Comparison of ENCODE assay signal across 16 cellular contexts in the genomic region with DNA sequence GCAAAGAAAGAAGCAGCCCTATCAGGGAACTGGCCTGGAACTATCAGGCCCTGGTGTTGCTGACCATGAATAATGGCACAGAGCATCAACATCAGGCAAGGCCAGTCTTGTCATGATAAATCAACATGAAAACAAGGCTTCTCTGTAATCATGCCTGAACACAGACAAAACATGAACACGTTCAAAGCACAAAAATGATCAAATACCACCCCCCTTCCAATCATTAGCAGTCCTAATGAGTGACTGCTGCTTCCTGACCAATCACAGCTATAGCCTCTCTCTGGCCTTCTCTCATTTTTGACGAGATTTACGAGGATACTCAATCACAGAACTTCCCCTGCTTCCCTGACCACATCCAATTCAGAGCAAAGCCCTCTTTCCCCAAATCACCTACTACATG. TPM values are rescaled to one million over a fixed set of nuclear protein-coding genes. Genes with fewer than 3 reads are reported as not detected.
DNase-seq lines count a peak whose midpoint lies in the region; ATAC-seq, FAIRE-seq and TF ChIP-seq lines count a peak whose summit lies in the region.
"Had no signal": no experiment of that assay in that cellular context is flagged by ENCODE, and none has a peak within 500 bp of the region (broad histone marks: within the 10 kb centered on the region; RNA-seq: fewer than 3 reads in every experiment).

No MANE protein-coding gene starts in this region.

- H3K9ac ChIP-seq in kidney (ENCODE audit: low read length in 2 of 2) = no peak overlapping the region

- FAIRE-seq in kidney (lab: Jason Lieb, UNC) = no peak
- FAIRE-seq: H1, islet of Langerhans had no signal

- H3K36me3 ChIP-seq in kidney (ENCODE audit: control insufficient read depth in 1 of 2, insufficient read depth in 2 of 2, low read length in 2 of 2) = no peaks in the 10 kb centered on the region
- H3K36me3 ChIP-seq in heart right ventricle = no peaks in the 10 kb centered on the region
- H3K36me3 ChIP-seq: right atrium auricular region, SJSA1, tibial nerve had no signal

- peaks cover 54% of the 10 kb centered on the region for H3K27me3 Mint-ChIP-seq in activated T-cell treated with anti-CD3 and anti-CD28 coated beads, Interleukin-2, amount 50 U/mL, for 24 hours
- H3K27me3 Mint-ChIP-seq in stimulated activated memory B cell treated with anti-CD40 and anti-IgM and Interleukin-4, amounts not matched to agents 10 μg/mL and 1 μg/mL and 100 μg/mL, for 72 hours = peaks cover 42% of the 10 kb centered on the region

- H3K27ac Mint-ChIP-seq in activated T-cell treated with anti-CD3 and anti-CD28 coated beads, Interleukin-2, amount 50 U/mL, for 24 hours = peak overlapping the region; percentile 73
- peak overlapping the region; percentile 64 for H3K27ac Mint-ChIP-seq in stimulated activated memory B cell treated with anti-CD40 and anti-IgM and Interleukin-4, amounts not matched to agents 10 μg/mL and 1 μg/mL and 100 μg/mL, for 72 hours

- H3K4me1 Mint-ChIP-seq in activated T-cell treated with anti-CD3 and anti-CD28 coated beads, Interleukin-2, amount 50 U/mL, for 24 hours (ENCODE audit: low read depth) = peaks cover 35% of the 10 kb centered on the region
- peaks cover 27% of the 10 kb centered on the region for H3K4me1 Mint-ChIP-seq in stimulated activated memory B cell treated with anti-CD40 and anti-IgM and Interleukin-4, amounts not matched to agents 10 μg/mL and 1 μg/mL and 100 μg/mL, for 72 hours

- peak overlapping the region; percentile 80 for H3K4me3 Mint-ChIP-seq in activated T-cell treated with anti-CD3 and anti-CD28 coated beads, Interleukin-2, amount 50 U/mL, for 24 hours
- H3K4me3 Mint-ChIP-seq in stimulated activated memory B cell treated with anti-CD40 and anti-IgM and Interleukin-4, amounts not matched to agents 10 μg/mL and 1 μg/mL and 100 μg/mL, for 72 hours = no peak overlapping the region

- H3K4me3 ChIP-seq in kidney (ENCODE audit: low read length in 2 of 2) (no peak overlapping the region), heart right ventricle (no peak overlapping the region)
- H3K4me3 ChIP-seq: right atrium auricular region, SJSA1, tibial nerve had no signal

- 83 to 85% methylated on average over 3 of the region's 3 CpGs for WGBS in heart right ventricle, 2 donors

- no peak for DNase-seq in activated T-cell treated with anti-CD3 and anti-CD28 coated beads, Interleukin-2, amount 50 U/mL, for 24 hours
- DNase-seq in activated T-cell treated with anti-CD3 and anti-CD28 coated beads, Interleukin-2, amount 50 U/mL, for 48 hours = no peak
- DNase-seq in kidney (no peak), NCI-H146 (lab: John Stamatoyannopoulos, UW) (no peak), heart right ventricle (no peak)
- DNase-seq: activated gamma-delta T cell, NCI-H1694, NCI-H69 had no signal

- intact Hi-C loops in kidney (cut with DNase I) = no loop called here
- intact Hi-C loops in heart right ventricle (cut with DNase I) = no loop called here

- TF ChIP-seq CTCF in kidney (IDR thresholded peaks at IDR 0.05; ENCODE audit: borderline replicate concordance, extremely low read depth, insufficient read depth) (no peak), heart right ventricle (IDR thresholded peaks at IDR 0.05) (no peak)

- H3K9me3 Mint-ChIP-seq in activated T-cell treated with anti-CD3 and anti-CD28 coated beads, Interleukin-2, amount 50 U/mL, for 24 hours = peaks cover 3% of the 10 kb centered on the region
- H3K9me3 Mint-ChIP-seq in stimulated activated memory B cell treated with anti-CD40 and anti-IgM and Interleukin-4, amounts not matched to agents 10 μg/mL and 1 μg/mL and 100 μg/mL, for 72 hours = no peaks in the 10 kb centered on the region

- H3K27me3 ChIP-seq in heart right ventricle = peaks cover 0 to 40% (median 0%) of the 10 kb centered on the region in 7 donors
- H3K27me3 ChIP-seq: right atrium auricular region, SJSA1, tibial nerve had no signal

- H3K4me1 ChIP-seq in kidney (ENCODE audit: control insufficient read depth in 1 of 2, insufficient read depth in 1 of 2, low read depth in 1 of 2, low read length in 2 of 2) (peaks cover 3 to 5% of the 10 kb centered on the region in 2 donors), heart right ventricle (peaks cover 0 to 28% (median 10%) of the 10 kb centered on the region in 9 donors)

- H3K9me3 ChIP-seq in kidney (ENCODE audit: control insufficient read depth in 1 of 2, low read length in 2 of 2) (no peaks in the 10 kb centered on the region), heart right ventricle (no peaks in the 10 kb centered on the region)
- H3K9me3 ChIP-seq: right atrium auricular region, SJSA1, tibial nerve had no signal

- peak; percentile 2 for ATAC-seq in HG02870 (IDR thresholded peaks at IDR 0.05; ENCODE audit: unreplicated experiment)
- no peak for ATAC-seq in stimulated activated memory B cell treated with anti-CD40 and anti-IgM and Interleukin-4, amounts not matched to agents 10 μg/mL and 1 μg/mL and 100 μg/mL, for 72 hours
- no peak for ATAC-seq in heart right ventricle

- no peaks in the 10 kb centered on the region for H3K36me3 Mint-ChIP-seq in activated T-cell treated with anti-CD3 and anti-CD28 coated beads, Interleukin-2, amount 50 U/mL, for 24 hours (ENCODE audit: low read depth)
- H3K36me3 Mint-ChIP-seq in stimulated activated memory B cell treated with anti-CD40 and anti-IgM and Interleukin-4, amounts not matched to agents 10 μg/mL and 1 μg/mL and 100 μg/mL, for 72 hours = no peaks in the 10 kb centered on the region

- H3K27ac ChIP-seq in angular gyrus (ENCODE audit: low read depth, low read length) = peak overlapping the region; percentile 15
- peak overlapping the region in 1 of 2 donors; percentile 25 for H3K27ac ChIP-seq in kidney (ENCODE audit: low read depth in 2 of 2, low read length in 2 of 2)
- no peak overlapping the region for H3K27ac ChIP-seq in heart right ventricle
- H3K27ac ChIP-seq: right atrium auricular region, SJSA1, tibial nerve had no signal

RNA-seq across cellular contexts. Expression of a gene that starts 2.2 kb away (rescaled TPM):
- 11.7 TPM for total RNA-seq in kidney
- 16.8 TPM for polyA plus RNA-seq in kidney (ENCODE audit: insufficient read depth, low read depth, low replicate concordance)
- total RNA-seq in heart right ventricle = 10 to 100 TPM in 1 of 10 donors, 1 to 10 TPM in 9; 3.3 to 11.9 (median 6.0) TPM
- polyA plus RNA-seq in heart right ventricle = 1 to 10 TPM; 2.8 to 5.6 TPM
